ENCODE assay signal across 1 cellular context in genomic region chr20:32581839-32582658, GRCh38.
TF ChIP-seq lines count a peak whose summit lies in the region.

No MANE protein-coding gene starts in this region.

TF ChIP-seq in HepG2, 621 proteins besides CTCF, POLR2A, EP300 and RAD21 (continued from another document):
- TF ChIP-seq ZBTB4 (CRISPR knock-in tag; IDR thresholded peaks at IDR 0.05; ENCODE audit: borderline replicate concordance) = no peak
TF ChIP-seq in HepG2: peak in this region for 181.
